Comparison of ENCODE assay signal across 1 cellular context in the genomic region with DNA sequence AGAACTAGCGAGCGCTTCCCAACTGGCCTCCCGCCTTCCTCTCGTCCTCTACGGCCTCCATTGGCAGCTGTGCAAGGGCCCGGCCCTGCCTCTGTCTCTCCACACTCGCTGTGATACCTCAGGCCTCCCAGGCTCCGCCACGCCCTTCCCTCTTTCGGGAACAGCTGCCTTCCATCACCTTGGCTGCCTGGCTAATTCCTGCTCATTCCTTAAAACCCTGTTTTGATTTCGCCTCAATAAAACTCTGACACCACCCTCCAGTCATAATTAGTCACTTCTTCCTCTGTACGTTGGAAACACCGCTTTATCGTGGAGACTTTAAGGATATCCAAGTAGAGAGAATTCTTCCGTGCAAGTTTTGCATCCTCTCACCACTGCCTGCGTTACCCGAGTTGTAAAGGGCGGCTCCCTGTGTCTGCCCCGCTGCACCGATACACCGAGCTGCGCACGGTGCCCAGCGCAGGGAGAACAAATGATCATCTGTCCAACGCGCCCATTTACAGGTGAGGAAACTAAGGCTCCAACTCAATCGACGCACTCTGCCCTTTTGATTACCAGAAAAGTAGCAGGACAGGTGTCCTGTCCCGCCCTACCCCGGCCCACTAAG.
A peak's percentile ranks its signal among the peaks of the same experiment; 100 is the strongest.
TF ChIP-seq lines count a peak whose summit lies in the region.

No MANE protein-coding gene starts in this region.

TF ChIP-seq in HepG2, 621 proteins besides CTCF, POLR2A, EP300 and RAD21 (continued from another document and continues in another):
- TF ChIP-seq, protein P1, sequence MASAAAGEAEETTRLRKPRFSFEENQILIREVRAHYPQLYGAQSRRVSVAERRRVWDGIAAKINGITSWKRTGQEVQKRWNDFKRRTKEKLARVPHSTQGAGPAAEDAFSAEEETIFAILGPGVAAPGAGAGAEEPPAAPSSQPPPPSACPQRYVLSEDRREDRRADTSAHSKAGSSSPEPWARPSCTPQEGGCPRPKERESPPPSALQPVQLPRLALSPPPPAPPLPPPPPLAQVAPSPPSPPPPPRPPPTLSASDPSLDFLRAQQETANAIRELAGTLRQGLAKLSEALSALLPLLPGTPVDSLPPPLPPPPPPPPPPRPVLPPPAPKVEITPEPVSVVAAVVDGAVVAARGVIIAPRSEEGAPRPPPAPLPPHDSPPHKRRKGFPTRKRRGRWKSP (CRISPR knock-in tag; IDR thresholded peaks at IDR 0.05): peak; percentile 34; the same call in 1 of the 2 replicates
- TF ChIP-seq SALL1 (CRISPR knock-in tag; IDR thresholded peaks at IDR 0.05) (0 out of 2 replicates have a peak, but pooled peaks have one; percentile 8), PHF8 (CRISPR knock-in tag; IDR thresholded peaks at IDR 0.05) (peak; percentile 3; the same call in 1 of the 2 replicates), HNRNPL (IDR thresholded peaks at IDR 0.05; ENCODE audit: low read depth, low read length) (0 out of 2 replicates have a peak, but pooled peaks have one; percentile 22), JUNB (CRISPR knock-in tag; IDR thresholded peaks at IDR 0.05; ENCODE audit: borderline replicate concordance) (no peak), ZNF263 (CRISPR knock-in tag; IDR thresholded peaks at IDR 0.05) (0 out of 2 replicates have a peak, but pooled peaks have one; percentile 37), KLF16 (CRISPR knock-in tag; IDR thresholded peaks at IDR 0.05) (0 out of 4 replicates have a peak, but pooled peaks of 1 of the 2 experiments have one; percentile 15), SOX6 (IDR thresholded peaks at IDR 0.05) (no peak), SOX6 (CRISPR knock-in tag; IDR thresholded peaks at IDR 0.05) (0 out of 2 replicates have a peak, but pooled peaks have one; percentile 2), ZNF136 (CRISPR knock-in tag; IDR thresholded peaks at IDR 0.05; ENCODE audit: low read depth) (0 out of 2 replicates have a peak, but pooled peaks have one; percentile 43), ATAD3A (CRISPR knock-in tag; IDR thresholded peaks at IDR 0.05) (0 out of 2 replicates have a peak, but pooled peaks have one; percentile 55), HOXA9 (CRISPR knock-in tag; IDR thresholded peaks at IDR 0.05; ENCODE audit: borderline replicate concordance) (no peak), MAF1 (CRISPR knock-in tag; IDR thresholded peaks at IDR 0.05; ENCODE audit: borderline replicate concordance) (0 out of 2 replicates have a peak, but pooled peaks have one; percentile 66), ZNF724P (CRISPR knock-in tag; IDR thresholded peaks at IDR 0.05; ENCODE audit: borderline replicate concordance) (0 out of 2 replicates have a peak, but pooled peaks have one; percentile 66), SYNCRIP (IDR thresholded peaks at IDR 0.05; ENCODE audit: insufficient read depth, low read depth, low read length) (no peak), ZNF24 (IDR thresholded peaks at IDR 0.05) (0 out of 2 replicates have a peak, but pooled peaks have one; percentile 34), XBP1 (CRISPR knock-in tag; IDR thresholded peaks at IDR 0.05) (no peak), ZMYM2 (CRISPR knock-in tag; IDR thresholded peaks at IDR 0.05) (0 out of 2 replicates have a peak, but pooled peaks have one; percentile 6), ZNF563 (CRISPR knock-in tag; IDR thresholded peaks at IDR 0.05) (0 out of 2 replicates have a peak, but pooled peaks have one; percentile 0), ZNF891 (CRISPR knock-in tag; IDR thresholded peaks at IDR 0.05) (peak; percentile 35; the same call in 1 of the 2 replicates)
- TF ChIP-seq, protein P2, sequence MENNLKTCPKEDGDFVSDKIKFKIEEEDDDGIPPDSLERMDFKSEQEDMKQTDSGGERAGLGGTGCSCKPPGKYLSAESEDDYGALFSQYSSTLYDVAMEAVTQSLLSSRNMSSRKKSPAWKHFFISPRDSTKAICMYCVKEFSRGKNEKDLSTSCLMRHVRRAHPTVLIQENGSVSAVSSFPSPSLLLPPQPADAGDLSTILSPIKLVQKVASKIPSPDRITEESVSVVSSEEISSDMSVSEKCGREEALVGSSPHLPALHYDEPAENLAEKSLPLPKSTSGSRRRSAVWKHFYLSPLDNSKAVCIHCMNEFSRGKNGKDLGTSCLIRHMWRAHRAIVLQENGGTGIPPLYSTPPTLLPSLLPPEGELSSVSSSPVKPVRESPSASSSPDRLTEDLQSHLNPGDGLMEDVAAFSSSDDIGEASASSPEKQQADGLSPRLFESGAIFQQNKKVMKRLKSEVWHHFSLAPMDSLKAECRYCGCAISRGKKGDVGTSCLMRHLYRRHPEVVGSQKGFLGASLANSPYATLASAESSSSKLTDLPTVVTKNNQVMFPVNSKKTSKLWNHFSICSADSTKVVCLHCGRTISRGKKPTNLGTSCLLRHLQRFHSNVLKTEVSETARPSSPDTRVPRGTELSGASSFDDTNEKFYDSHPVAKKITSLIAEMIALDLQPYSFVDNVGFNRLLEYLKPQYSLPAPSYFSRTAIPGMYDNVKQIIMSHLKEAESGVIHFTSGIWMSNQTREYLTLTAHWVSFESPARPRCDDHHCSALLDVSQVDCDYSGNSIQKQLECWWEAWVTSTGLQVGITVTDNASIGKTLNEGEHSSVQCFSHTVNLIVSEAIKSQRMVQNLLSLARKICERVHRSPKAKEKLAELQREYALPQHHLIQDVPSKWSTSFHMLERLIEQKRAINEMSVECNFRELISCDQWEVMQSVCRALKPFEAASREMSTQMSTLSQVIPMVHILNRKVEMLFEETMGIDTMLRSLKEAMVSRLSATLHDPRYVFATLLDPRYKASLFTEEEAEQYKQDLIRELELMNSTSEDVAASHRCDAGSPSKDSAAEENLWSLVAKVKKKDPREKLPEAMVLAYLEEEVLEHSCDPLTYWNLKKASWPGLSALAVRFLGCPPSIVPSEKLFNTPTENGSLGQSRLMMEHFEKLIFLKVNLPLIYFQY (CRISPR knock-in tag; IDR thresholded peaks at IDR 0.05; ENCODE audit: borderline replicate concordance): no peak; the same call in 1 of the 2 replicates
- TF ChIP-seq, protein P3, sequence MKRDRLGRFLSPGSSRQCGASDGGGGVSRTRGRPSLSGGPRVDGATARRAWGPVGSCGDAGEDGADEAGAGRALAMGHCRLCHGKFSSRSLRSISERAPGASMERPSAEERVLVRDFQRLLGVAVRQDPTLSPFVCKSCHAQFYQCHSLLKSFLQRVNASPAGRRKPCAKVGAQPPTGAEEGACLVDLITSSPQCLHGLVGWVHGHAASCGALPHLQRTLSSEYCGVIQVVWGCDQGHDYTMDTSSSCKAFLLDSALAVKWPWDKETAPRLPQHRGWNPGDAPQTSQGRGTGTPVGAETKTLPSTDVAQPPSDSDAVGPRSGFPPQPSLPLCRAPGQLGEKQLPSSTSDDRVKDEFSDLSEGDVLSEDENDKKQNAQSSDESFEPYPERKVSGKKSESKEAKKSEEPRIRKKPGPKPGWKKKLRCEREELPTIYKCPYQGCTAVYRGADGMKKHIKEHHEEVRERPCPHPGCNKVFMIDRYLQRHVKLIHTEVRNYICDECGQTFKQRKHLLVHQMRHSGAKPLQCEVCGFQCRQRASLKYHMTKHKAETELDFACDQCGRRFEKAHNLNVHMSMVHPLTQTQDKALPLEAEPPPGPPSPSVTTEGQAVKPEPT (CRISPR knock-in tag; IDR thresholded peaks at IDR 0.05; ENCODE audit: low read depth): no peak
- TF ChIP-seq, protein P4, sequence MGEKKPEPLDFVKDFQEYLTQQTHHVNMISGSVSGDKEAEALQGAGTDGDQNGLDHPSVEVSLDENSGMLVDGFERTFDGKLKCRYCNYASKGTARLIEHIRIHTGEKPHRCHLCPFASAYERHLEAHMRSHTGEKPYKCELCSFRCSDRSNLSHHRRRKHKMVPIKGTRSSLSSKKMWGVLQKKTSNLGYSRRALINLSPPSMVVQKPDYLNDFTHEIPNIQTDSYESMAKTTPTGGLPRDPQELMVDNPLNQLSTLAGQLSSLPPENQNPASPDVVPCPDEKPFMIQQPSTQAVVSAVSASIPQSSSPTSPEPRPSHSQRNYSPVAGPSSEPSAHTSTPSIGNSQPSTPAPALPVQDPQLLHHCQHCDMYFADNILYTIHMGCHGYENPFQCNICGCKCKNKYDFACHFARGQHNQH (CRISPR knock-in tag; IDR thresholded peaks at IDR 0.05): no peak
- TF ChIP-seq, protein P5, sequence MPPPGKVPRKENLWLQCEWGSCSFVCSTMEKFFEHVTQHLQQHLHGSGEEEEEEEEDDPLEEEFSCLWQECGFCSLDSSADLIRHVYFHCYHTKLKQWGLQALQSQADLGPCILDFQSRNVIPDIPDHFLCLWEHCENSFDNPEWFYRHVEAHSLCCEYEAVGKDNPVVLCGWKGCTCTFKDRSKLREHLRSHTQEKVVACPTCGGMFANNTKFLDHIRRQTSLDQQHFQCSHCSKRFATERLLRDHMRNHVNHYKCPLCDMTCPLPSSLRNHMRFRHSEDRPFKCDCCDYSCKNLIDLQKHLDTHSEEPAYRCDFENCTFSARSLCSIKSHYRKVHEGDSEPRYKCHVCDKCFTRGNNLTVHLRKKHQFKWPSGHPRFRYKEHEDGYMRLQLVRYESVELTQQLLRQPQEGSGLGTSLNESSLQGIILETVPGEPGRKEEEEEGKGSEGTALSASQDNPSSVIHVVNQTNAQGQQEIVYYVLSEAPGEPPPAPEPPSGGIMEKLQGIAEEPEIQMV (CRISPR knock-in tag; IDR thresholded peaks at IDR 0.05; ENCODE audit: low read depth): peak; percentile 5; the same call in 1 of the 2 replicates
- TF ChIP-seq, protein P6, sequence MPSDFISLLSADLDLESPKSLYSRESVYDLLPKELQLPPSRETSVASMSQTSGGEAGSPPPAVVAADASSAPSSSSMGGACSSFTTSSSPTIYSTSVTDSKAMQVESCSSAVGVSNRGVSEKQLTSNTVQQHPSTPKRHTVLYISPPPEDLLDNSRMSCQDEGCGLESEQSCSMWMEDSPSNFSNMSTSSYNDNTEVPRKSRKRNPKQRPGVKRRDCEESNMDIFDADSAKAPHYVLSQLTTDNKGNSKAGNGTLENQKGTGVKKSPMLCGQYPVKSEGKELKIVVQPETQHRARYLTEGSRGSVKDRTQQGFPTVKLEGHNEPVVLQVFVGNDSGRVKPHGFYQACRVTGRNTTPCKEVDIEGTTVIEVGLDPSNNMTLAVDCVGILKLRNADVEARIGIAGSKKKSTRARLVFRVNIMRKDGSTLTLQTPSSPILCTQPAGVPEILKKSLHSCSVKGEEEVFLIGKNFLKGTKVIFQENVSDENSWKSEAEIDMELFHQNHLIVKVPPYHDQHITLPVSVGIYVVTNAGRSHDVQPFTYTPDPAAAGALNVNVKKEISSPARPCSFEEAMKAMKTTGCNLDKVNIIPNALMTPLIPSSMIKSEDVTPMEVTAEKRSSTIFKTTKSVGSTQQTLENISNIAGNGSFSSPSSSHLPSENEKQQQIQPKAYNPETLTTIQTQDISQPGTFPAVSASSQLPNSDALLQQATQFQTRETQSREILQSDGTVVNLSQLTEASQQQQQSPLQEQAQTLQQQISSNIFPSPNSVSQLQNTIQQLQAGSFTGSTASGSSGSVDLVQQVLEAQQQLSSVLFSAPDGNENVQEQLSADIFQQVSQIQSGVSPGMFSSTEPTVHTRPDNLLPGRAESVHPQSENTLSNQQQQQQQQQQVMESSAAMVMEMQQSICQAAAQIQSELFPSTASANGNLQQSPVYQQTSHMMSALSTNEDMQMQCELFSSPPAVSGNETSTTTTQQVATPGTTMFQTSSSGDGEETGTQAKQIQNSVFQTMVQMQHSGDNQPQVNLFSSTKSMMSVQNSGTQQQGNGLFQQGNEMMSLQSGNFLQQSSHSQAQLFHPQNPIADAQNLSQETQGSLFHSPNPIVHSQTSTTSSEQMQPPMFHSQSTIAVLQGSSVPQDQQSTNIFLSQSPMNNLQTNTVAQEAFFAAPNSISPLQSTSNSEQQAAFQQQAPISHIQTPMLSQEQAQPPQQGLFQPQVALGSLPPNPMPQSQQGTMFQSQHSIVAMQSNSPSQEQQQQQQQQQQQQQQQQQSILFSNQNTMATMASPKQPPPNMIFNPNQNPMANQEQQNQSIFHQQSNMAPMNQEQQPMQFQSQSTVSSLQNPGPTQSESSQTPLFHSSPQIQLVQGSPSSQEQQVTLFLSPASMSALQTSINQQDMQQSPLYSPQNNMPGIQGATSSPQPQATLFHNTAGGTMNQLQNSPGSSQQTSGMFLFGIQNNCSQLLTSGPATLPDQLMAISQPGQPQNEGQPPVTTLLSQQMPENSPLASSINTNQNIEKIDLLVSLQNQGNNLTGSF (CRISPR knock-in tag; IDR thresholded peaks at IDR 0.05): 0 out of 2 replicates have a peak, but pooled peaks have one; percentile 48
- TF ChIP-seq, protein P7, sequence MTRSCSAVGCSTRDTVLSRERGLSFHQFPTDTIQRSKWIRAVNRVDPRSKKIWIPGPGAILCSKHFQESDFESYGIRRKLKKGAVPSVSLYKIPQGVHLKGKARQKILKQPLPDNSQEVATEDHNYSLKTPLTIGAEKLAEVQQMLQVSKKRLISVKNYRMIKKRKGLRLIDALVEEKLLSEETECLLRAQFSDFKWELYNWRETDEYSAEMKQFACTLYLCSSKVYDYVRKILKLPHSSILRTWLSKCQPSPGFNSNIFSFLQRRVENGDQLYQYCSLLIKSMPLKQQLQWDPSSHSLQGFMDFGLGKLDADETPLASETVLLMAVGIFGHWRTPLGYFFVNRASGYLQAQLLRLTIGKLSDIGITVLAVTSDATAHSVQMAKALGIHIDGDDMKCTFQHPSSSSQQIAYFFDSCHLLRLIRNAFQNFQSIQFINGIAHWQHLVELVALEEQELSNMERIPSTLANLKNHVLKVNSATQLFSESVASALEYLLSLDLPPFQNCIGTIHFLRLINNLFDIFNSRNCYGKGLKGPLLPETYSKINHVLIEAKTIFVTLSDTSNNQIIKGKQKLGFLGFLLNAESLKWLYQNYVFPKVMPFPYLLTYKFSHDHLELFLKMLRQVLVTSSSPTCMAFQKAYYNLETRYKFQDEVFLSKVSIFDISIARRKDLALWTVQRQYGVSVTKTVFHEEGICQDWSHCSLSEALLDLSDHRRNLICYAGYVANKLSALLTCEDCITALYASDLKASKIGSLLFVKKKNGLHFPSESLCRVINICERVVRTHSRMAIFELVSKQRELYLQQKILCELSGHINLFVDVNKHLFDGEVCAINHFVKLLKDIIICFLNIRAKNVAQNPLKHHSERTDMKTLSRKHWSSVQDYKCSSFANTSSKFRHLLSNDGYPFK (CRISPR knock-in tag; IDR thresholded peaks at IDR 0.05; ENCODE audit: borderline replicate concordance): 0 out of 2 replicates have a peak, but pooled peaks have one; percentile 41
- TF ChIP-seq, protein P8, sequence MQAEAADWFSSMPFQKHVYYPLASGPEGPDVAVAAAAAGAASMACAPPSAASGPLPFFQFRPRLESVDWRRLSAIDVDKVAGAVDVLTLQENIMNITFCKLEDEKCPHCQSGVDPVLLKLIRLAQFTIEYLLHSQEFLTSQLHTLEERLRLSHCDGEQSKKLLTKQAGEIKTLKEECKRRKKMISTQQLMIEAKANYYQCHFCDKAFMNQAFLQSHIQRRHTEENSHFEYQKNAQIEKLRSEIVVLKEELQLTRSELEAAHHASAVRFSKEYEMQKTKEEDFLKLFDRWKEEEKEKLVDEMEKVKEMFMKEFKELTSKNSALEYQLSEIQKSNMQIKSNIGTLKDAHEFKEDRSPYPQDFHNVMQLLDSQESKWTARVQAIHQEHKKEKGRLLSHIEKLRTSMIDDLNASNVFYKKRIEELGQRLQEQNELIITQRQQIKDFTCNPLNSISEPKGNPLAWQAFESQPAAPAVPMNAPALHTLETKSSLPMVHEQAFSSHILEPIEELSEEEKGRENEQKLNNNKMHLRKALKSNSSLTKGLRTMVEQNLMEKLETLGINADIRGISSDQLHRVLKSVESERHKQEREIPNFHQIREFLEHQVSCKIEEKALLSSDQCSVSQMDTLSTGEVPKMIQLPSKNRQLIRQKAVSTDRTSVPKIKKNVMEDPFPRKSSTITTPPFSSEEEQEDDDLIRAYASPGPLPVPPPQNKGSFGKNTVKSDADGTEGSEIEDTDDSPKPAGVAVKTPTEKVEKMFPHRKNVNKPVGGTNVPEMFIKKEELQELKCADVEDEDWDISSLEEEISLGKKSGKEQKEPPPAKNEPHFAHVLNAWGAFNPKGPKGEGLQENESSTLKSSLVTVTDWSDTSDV (CRISPR knock-in tag; IDR thresholded peaks at IDR 0.05): 0 out of 2 replicates have a peak, but pooled peaks have one; percentile 35
- TF ChIP-seq, protein P9, sequence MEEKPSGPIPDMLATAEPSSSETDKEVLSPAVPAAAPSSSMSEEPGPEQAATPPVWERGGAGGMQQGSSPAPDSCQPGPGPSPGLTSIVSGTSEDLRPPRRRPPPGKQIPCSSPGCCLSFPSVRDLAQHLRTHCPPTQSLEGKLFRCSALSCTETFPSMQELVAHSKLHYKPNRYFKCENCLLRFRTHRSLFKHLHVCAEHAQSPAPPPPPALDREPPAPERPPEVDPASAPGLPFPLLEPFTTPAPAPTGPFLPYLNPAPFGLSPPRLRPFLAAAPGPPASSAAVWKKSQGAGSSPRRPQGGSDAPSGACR (CRISPR knock-in tag; IDR thresholded peaks at IDR 0.05): 0 out of 2 replicates have a peak, but pooled peaks have one; percentile 8
